18 cellular contexts compared by ENCODE assay signal in genomic region chr3:184354740-184355139, GRCh38. TPM values are rescaled to one million over a fixed set of nuclear protein-coding genes. Genes with fewer than 3 reads are reported as not detected.
A peak's percentile ranks its signal among the peaks of the same experiment; 100 is the strongest.
DNase-seq lines count a peak whose midpoint lies in the region; ATAC-seq and TF ChIP-seq lines count a peak whose summit lies in the region.
"Had no signal": no experiment of that assay in that cellular context is flagged by ENCODE, and none has a peak within 500 bp of the region (broad histone marks: within the 10 kb centered on the region; RNA-seq: fewer than 3 reads in every experiment).

No MANE protein-coding gene starts in this region.

- DNase-seq in SJSA1 (ENCODE audit: low read depth in 1 of 2, low spot score in 2 of 2): peak in 1 of 2 experiments; percentile 42
- DNase-seq in posterior vena cava (ENCODE audit: low spot score): peak; percentile 64
- DNase-seq: activated gamma-delta T cell, gastrocnemius medialis, MV-4-11, NCI-H1436 treated with DMSO at 0.1 percent for 48 hours, NCI-H2081 treated with DMSO at 0.1 percent for 48 hours had no signal

- H3K36me3 ChIP-seq in HEK293 (ENCODE audit: control insufficient read depth in 2 of 2, insufficient read depth in 1 of 2, low read length in 2 of 2) (peaks cover 0 to 77% of the 10 kb centered on the region in 2 experiments; a peak in 1 of 3 replicates), SJSA1 (peaks cover 80% of the 10 kb centered on the region)
- H3K36me3 ChIP-seq: gastrocnemius medialis, SJCRH30 had no signal

- POLR2A ChIA-PET in HEK293 (lab: Yijun Ruan, JAX): interaction anchor here (0.7 kb wide), 1 partner anchor 12 kb away, joined by 3 read pairs; no protein-coding TSS in a partner anchor

- H3K4me1 ChIP-seq in HEK293 (ENCODE audit: control insufficient read depth, insufficient read depth, low read length) (no peaks in the 10 kb centered on the region), SJSA1 (replicated peaks) (peaks cover 65% of the 10 kb centered on the region)
- H3K4me1 ChIP-seq: ascending aorta, gastrocnemius medialis had no signal

- intact Hi-C loops in posterior vena cava (cut with DNase I): no loop called here

- H3K27ac ChIP-seq in HEK293 (ENCODE audit: extremely low read depth, low read depth, low read length) (no peak overlapping the region), SJSA1 (peak overlapping the region; percentile 79)
- H3K27ac ChIP-seq: ascending aorta, gastrocnemius medialis had no signal

- ATAC-seq in GM21825 (IDR thresholded peaks at IDR 0.05; ENCODE audit: unreplicated experiment): no peak
- ATAC-seq in GM18498 (IDR thresholded peaks at IDR 0.05; ENCODE audit: unreplicated experiment): no peak

- CTCF ChIA-PET in HEK293 (lab: Yijun Ruan, JAX): interaction anchor here (0.8 to 2.9 kb wide), 6 partner anchors 8 to 186 kb away, joined by 3 to 15 read pairs (median 4); no protein-coding TSS in a partner anchor

- no peak overlapping the region for H3K4me3 ChIP-seq in HEK293 (ENCODE audit: low read depth, low read length)
- H3K4me3 ChIP-seq in SJSA1: no peak overlapping the region
- H3K4me3 ChIP-seq: ascending aorta, gastrocnemius medialis, SJCRH30 had no signal

- H3K9me3 ChIP-seq in HEK293 (ENCODE audit: control insufficient read depth, insufficient read depth, low read depth, low read length) (no peaks in the 10 kb centered on the region), SJSA1 (replicated peaks) (no peaks in the 10 kb centered on the region)
- H3K9me3 ChIP-seq: ascending aorta, gastrocnemius medialis, SJCRH30 had no signal

- H3K27me3 ChIP-seq in SJSA1 (replicated peaks): no peaks in the 10 kb centered on the region
- H3K27me3 ChIP-seq: ascending aorta, gastrocnemius medialis, SJCRH30 had no signal

- no peak for TF ChIP-seq CTCF in HEK293 (tag by site-specific recombination; IDR thresholded peaks at IDR 0.05)

TF ChIP-seq in HEK293, 187 proteins besides CTCF, POLR2A, EP300 and RAD21:
- TF ChIP-seq ZNF600 (tag by site-specific recombination; IDR thresholded peaks at IDR 0.05): 0 out of 2 replicates have a peak, but pooled peaks have one; percentile 17
- peak; percentile 25; the same call in 1 of the 2 replicates for TF ChIP-seq GLIS2 (tag by site-specific recombination; IDR thresholded peaks at IDR 0.05)
- TF ChIP-seq ZFP3 (tag by site-specific recombination; IDR thresholded peaks at IDR 0.05; ENCODE audit: low read depth): no peak
- no peak for TF ChIP-seq HIC1 (tag by site-specific recombination; IDR thresholded peaks at IDR 0.05)
- no peak for TF ChIP-seq TCF7L2 (IDR thresholded peaks at IDR 0.05; ENCODE audit: borderline replicate concordance, low read depth, low read length)
- TF ChIP-seq ZFP37 (tag by site-specific recombination; IDR thresholded peaks at IDR 0.05): no peak
- TF ChIP-seq GLIS1 (tag by site-specific recombination; IDR thresholded peaks at IDR 0.05): peak; percentile 45
- TF ChIP-seq ZNF157 (tag by site-specific recombination; IDR thresholded peaks at IDR 0.05): no peak

RNA-seq across cellular contexts. Expression of gene CLCN2, which starts 6.7 kb away (rescaled TPM):
- total RNA-seq in SJSA1 (2014; rRNA removed; shearing (Covaris generic)): 8.8 and 11.6 TPM in 2 replicates
- total RNA-seq in posterior vena cava: 1 to 10 TPM; 3.7 to 4.0 TPM

RNA-seq across cellular contexts. Expression of gene POLR2H, which starts 6.8 kb away (rescaled TPM):
- 101 and 103 TPM in 2 replicates for total RNA-seq in SJSA1 (2014; rRNA removed; shearing (Covaris generic))
- 10 to 100 TPM; 39.1 to 42.7 TPM for total RNA-seq in posterior vena cava

RNA-seq across cellular contexts. Expression of gene FAM131A, which starts 17.3 kb away (rescaled TPM):
- 13.9 and 14.4 TPM in 2 replicates for total RNA-seq in SJSA1 (2014; rRNA removed; shearing (Covaris generic))
- total RNA-seq in posterior vena cava: 10 to 100 TPM; 30.4 to 37.4 TPM

RNA-seq across cellular contexts. Expression of gene THPO, which starts 23.3 kb away (rescaled TPM):
- not detected in 2 replicates for total RNA-seq in SJSA1 (2014; rRNA removed; shearing (Covaris generic))
- 1 to 10 TPM in 1 of 2 donors, under 1 TPM in 1; 0.71 to 1.1 TPM for total RNA-seq in posterior vena cava
- total RNA-seq: activated B cell treated with CpG ODN at 0.5 μM for 24 hours; activated naive CD8-positive, alpha-beta T cell treated with anti-CD3 and anti-CD28 coated beads, Interleukin-2, amount 10 ng/mL, durations not matched to agents 7 days and 5 days; ascending aorta; lung microvascular endothelial cell; mononuclear cell; naive thymus-derived CD8-positive, alpha-beta T cell; T-cell had no signal

RNA-seq across cellular contexts. Expression of gene CHRD, which starts 25.1 kb away (rescaled TPM):
- 0.26 TPM in 1 of 2 replicates, not detected in the other for total RNA-seq in SJSA1 (2014; rRNA removed; shearing (Covaris generic))
- total RNA-seq in posterior vena cava: 10 to 100 TPM; 18.6 to 32.6 TPM
- total RNA-seq: activated B cell treated with CpG ODN at 0.5 μM for 24 hours; activated naive CD8-positive, alpha-beta T cell treated with anti-CD3 and anti-CD28 coated beads, Interleukin-2, amount 10 ng/mL, durations not matched to agents 7 days and 5 days; naive thymus-derived CD8-positive, alpha-beta T cell had no signal
